Comparison of ENCODE assay signal across 13 cellular contexts in genomic region chr3:147394168-147394941, GRCh38. TPM values are rescaled to one million over a fixed set of nuclear protein-coding genes. Genes with fewer than 3 reads are reported as not detected.
A peak's percentile ranks its signal among the peaks of the same experiment; 100 is the strongest.
DNase-seq lines count a peak whose midpoint lies in the region; ATAC-seq, FAIRE-seq and TF ChIP-seq lines count a peak whose summit lies in the region.
"Had no signal": no experiment of that assay in that cellular context is flagged by ENCODE, and none has a peak within 500 bp of the region (broad histone marks: within the 10 kb centered on the region; RNA-seq: fewer than 3 reads in every experiment).

No MANE protein-coding gene starts in this region.

- CTCF ChIA-PET in activated CD4-positive, alpha-beta memory T cell treated with anti-CD3 and anti-CD28 coated beads, Interleukin-2, amount 10 ng/mL, durations not matched to agents 7 days and 5 days (lab: Charles Lee), result no interaction called here
- CTCF ChIA-PET in activated CD4-positive, alpha-beta memory T cell treated with anti-CD3 and anti-CD28 coated beads for 36 hours (lab: Charles Lee), result no interaction called here

- TF ChIP-seq CTCF in WERI-Rb-1 (IDR thresholded peaks at IDR 0.05; ENCODE audit: low read depth, low read length) (no peak), smooth muscle cell (IDR thresholded peaks at IDR 0.05; ENCODE audit: borderline replicate concordance, insufficient read depth, poor library complexity, severe bottlenecking) (no peak)

- no peak for TF ChIP-seq POLR2A in H54 (IDR thresholded peaks at IDR 0.05; ENCODE audit: low read depth, low read length)

- H3K9me3 ChIP-seq in WERI-Rb-1 (ENCODE audit: severe bottlenecking) (no peaks in the 10 kb centered on the region), iPS-20b (ENCODE audit: insufficient read depth, low read depth, low read length) (no peaks in the 10 kb centered on the region; the same call in 1 of the 2 replicates), smooth muscle cell (replicated peaks; ENCODE audit: low read depth) (no peaks in the 10 kb centered on the region)

- intact Hi-C loops in activated CD4-positive, alpha-beta memory T cell treated with anti-CD3 and anti-CD28 coated beads for 36 hours (cut with micrococcal nuclease), result loop anchor here (5.0 kb wide), 1 partner anchor 37 kb away; no protein-coding TSS in a partner anchor

- H3K79me2 ChIP-seq in smooth muscle cell (ENCODE audit: low read depth), result no peaks in the 10 kb centered on the region

- H3K4me3 ChIP-seq in WERI-Rb-1 (ENCODE audit: low read depth, low read length) (peak overlapping the region; percentile 81), iPS-20b (ENCODE audit: low read length) (peak overlapping the region; percentile 70), smooth muscle cell (peak overlapping the region; percentile 36)

- 3% methylated on average over 29 of the region's 29 CpGs for WGBS in smooth muscle cell (ENCODE audit: low lambda C conversion rate)

- H3K9ac ChIP-seq in iPS-20b (ENCODE audit: low read depth, low read length) (peak overlapping the region; percentile 67; the same call in 1 of the 2 replicates), smooth muscle cell (ENCODE audit: low read depth) (no peak overlapping the region)

- H3K36me3 ChIP-seq in WERI-Rb-1 (peaks cover 5% of the 10 kb centered on the region), iPS-20b (ENCODE audit: insufficient read depth, low read depth, low read length) (no peaks in the 10 kb centered on the region), smooth muscle cell (ENCODE audit: low read depth) (no peaks in the 10 kb centered on the region)
- H3K36me3 ChIP-seq: cardiac muscle cell had no signal

- H3K36me3 Mint-ChIP-seq in activated CD4-positive, alpha-beta memory T cell treated with anti-CD3 and anti-CD28 coated beads, Interleukin-2, amount 10 ng/mL, durations not matched to agents 7 days and 5 days (ENCODE audit: low read depth), result peaks cover 11% of the 10 kb centered on the region
- peaks cover 20% of the 10 kb centered on the region for H3K36me3 Mint-ChIP-seq in activated CD4-positive, alpha-beta memory T cell treated with anti-CD3 and anti-CD28 coated beads for 36 hours

- H3K27me3 Mint-ChIP-seq in activated CD4-positive, alpha-beta memory T cell treated with anti-CD3 and anti-CD28 coated beads, Interleukin-2, amount 10 ng/mL, durations not matched to agents 7 days and 5 days, result peaks cover 72% of the 10 kb centered on the region
- H3K27me3 Mint-ChIP-seq in activated CD4-positive, alpha-beta memory T cell treated with anti-CD3 and anti-CD28 coated beads for 36 hours, result peaks cover 70% of the 10 kb centered on the region

- peak overlapping the region; percentile 59 for H3K27ac Mint-ChIP-seq in activated CD4-positive, alpha-beta memory T cell treated with anti-CD3 and anti-CD28 coated beads, Interleukin-2, amount 10 ng/mL, durations not matched to agents 7 days and 5 days
- H3K27ac Mint-ChIP-seq in activated CD4-positive, alpha-beta memory T cell treated with anti-CD3 and anti-CD28 coated beads for 36 hours, result no peak overlapping the region
- H3K27ac Mint-ChIP-seq: memory B cell had no signal

- H3K4me3 Mint-ChIP-seq in activated CD4-positive, alpha-beta memory T cell treated with anti-CD3 and anti-CD28 coated beads, Interleukin-2, amount 10 ng/mL, durations not matched to agents 7 days and 5 days, result no peak overlapping the region
- no peak overlapping the region for H3K4me3 Mint-ChIP-seq in activated CD4-positive, alpha-beta memory T cell treated with anti-CD3 and anti-CD28 coated beads for 36 hours
- H3K4me3 Mint-ChIP-seq: memory B cell had no signal

- no peak for FAIRE-seq in H54 (lab: Jason Lieb, UNC)

- no peaks in the 10 kb centered on the region for H3F3A ChIP-seq in smooth muscle cell (ENCODE audit: low read depth)

- H3K9me3 Mint-ChIP-seq in activated CD4-positive, alpha-beta memory T cell treated with anti-CD3 and anti-CD28 coated beads, Interleukin-2, amount 10 ng/mL, durations not matched to agents 7 days and 5 days, result peaks cover 10% of the 10 kb centered on the region
- H3K9me3 Mint-ChIP-seq in activated CD4-positive, alpha-beta memory T cell treated with anti-CD3 and anti-CD28 coated beads for 36 hours, result peaks cover 6% of the 10 kb centered on the region

- H3K4me1 ChIP-seq in iPS-20b (ENCODE audit: insufficient read depth, low read length) (peaks cover 9% of the 10 kb centered on the region; the same call in 1 of the 2 replicates), smooth muscle cell (ENCODE audit: low read depth) (peaks cover 36% of the 10 kb centered on the region)

- H3K4me1 Mint-ChIP-seq in activated CD4-positive, alpha-beta memory T cell treated with anti-CD3 and anti-CD28 coated beads, Interleukin-2, amount 10 ng/mL, durations not matched to agents 7 days and 5 days, result no peaks in the 10 kb centered on the region
- peaks cover 3% of the 10 kb centered on the region for H3K4me1 Mint-ChIP-seq in activated CD4-positive, alpha-beta memory T cell treated with anti-CD3 and anti-CD28 coated beads for 36 hours (ENCODE audit: low read depth)

- no peak for DNase-seq in activated CD4-positive, alpha-beta memory T cell treated with anti-CD3 and anti-CD28 coated beads, Interleukin-2, amount 10 ng/mL, durations not matched to agents 7 days and 5 days
- DNase-seq in activated CD4-positive, alpha-beta memory T cell treated with anti-CD3 and anti-CD28 coated beads for 36 hours, result no peak
- DNase-seq in WERI-Rb-1, result no peak
- DNase-seq in smooth muscle cell (lab: John Stamatoyannopoulos, UW; ENCODE audit: unreplicated experiment), result no peak
- no peak for DNase-seq in H54 (ENCODE audit: insufficient read length, low spot score)
- no peak for DNase-seq in occipital lobe (lab: John Stamatoyannopoulos, UW)
- DNase-seq: MM.1S; stimulated activated naive CD4-positive, alpha-beta T cell had no signal

- no peak for ATAC-seq in HG02938 (IDR thresholded peaks at IDR 0.05; ENCODE audit: unreplicated experiment)

- peak overlapping the region; percentile 94 for H3K27ac ChIP-seq in WERI-Rb-1
- no peak overlapping the region for H3K27ac ChIP-seq in iPS-20b (ENCODE audit: low read length)
- H3K27ac ChIP-seq in smooth muscle cell (ENCODE audit: low read depth), result no peak overlapping the region
- H3K27ac ChIP-seq: cardiac muscle cell had no signal

- H3K27me3 ChIP-seq in WERI-Rb-1 (ENCODE audit: insufficient read depth, low read depth, severe bottlenecking) (no peaks in the 10 kb centered on the region), iPS-20b (ENCODE audit: insufficient read depth, low read length) (peaks cover 100% of the 10 kb centered on the region), smooth muscle cell (ENCODE audit: low read depth) (peaks cover 100% of the 10 kb centered on the region)

- H3K4me2 ChIP-seq in smooth muscle cell, result peak overlapping the region; percentile 83

- no peaks in the 10 kb centered on the region for H4K20me1 ChIP-seq in smooth muscle cell (ENCODE audit: low read depth)

- POLR2A ChIA-PET in activated CD4-positive, alpha-beta memory T cell treated with anti-CD3 and anti-CD28 coated beads, Interleukin-2, amount 10 ng/mL, durations not matched to agents 7 days and 5 days (lab: Charles Lee), result no interaction called here
- POLR2A ChIA-PET in activated CD4-positive, alpha-beta memory T cell treated with anti-CD3 and anti-CD28 coated beads for 36 hours (lab: Charles Lee), result no interaction called here

- no peak overlapping the region for H2AFZ ChIP-seq in smooth muscle cell (ENCODE audit: low read depth)

RNA-seq across cellular contexts. Expression of gene ZIC4, which starts 12.0 kb away (rescaled TPM):
- total RNA-seq in activated CD4-positive, alpha-beta memory T cell treated with anti-CD3 and anti-CD28 coated beads, Interleukin-2, amount 10 ng/mL, durations not matched to agents 7 days and 5 days, result not detected
- total RNA-seq in activated CD4-positive, alpha-beta memory T cell treated with anti-CD3 and anti-CD28 coated beads for 36 hours, result not detected
- total RNA-seq in smooth muscle cell, result not detected in 2 replicates
- polyA plus RNA-seq in smooth muscle cell, result not detected in 2 replicates
- 1.2 TPM for total RNA-seq in occipital lobe
- total RNA-seq: cardiac muscle cell, SK-MEL-5 had no signal
- polyA plus RNA-seq: cardiac muscle cell had no signal

RNA-seq across cellular contexts. Expression of gene ZIC1, which starts 14.8 kb away (rescaled TPM):
- total RNA-seq in activated CD4-positive, alpha-beta memory T cell treated with anti-CD3 and anti-CD28 coated beads, Interleukin-2, amount 10 ng/mL, durations not matched to agents 7 days and 5 days, result not detected
- total RNA-seq in activated CD4-positive, alpha-beta memory T cell treated with anti-CD3 and anti-CD28 coated beads for 36 hours, result not detected
- total RNA-seq in smooth muscle cell (not detected in 2 replicates), occipital lobe (15.6 TPM)
- polyA plus RNA-seq in smooth muscle cell, result not detected in 2 replicates
- total RNA-seq: cardiac muscle cell had no signal

Comparison
In these comparisons a context has a peak if more than half of its experiments do, and no peak if none do; other contexts are left out.
1. RNA of gene ZIC1, which starts 14.8 kb away (total RNA-seq): 15.6 TPM in occipital lobe (single experiment); not detected in activated CD4-positive, alpha-beta memory T cell treated with anti-CD3 and anti-CD28 coated beads, Interleukin-2, amount 10 ng/mL, durations not matched to agents 7 days and 5 days, not detected in activated CD4-positive, alpha-beta memory T cell treated with anti-CD3 and anti-CD28 coated beads for 36 hours and not detected in smooth muscle cell; every median in the first group is over 10 times any median in the second.
2. Peak in every context shown above with its lines, with median percentiles within 50 percentile points of each other: H3K4me3 ChIP-seq.